1 cellular context compared by ENCODE assay signal in genomic region chr7:101163281-101164070, GRCh38.
TF ChIP-seq lines count a peak whose summit lies in the region.

No MANE protein-coding gene starts in this region.

TF ChIP-seq in H1, 55 proteins besides CTCF, POLR2A, EP300 and RAD21:
- TF ChIP-seq RBBP5 (IDR thresholded peaks at IDR 0.05; ENCODE audit: borderline replicate concordance, low read depth, low read length), result peak; percentile 11; the same call in 1 of the 2 replicates
- TF ChIP-seq GABPA (IDR thresholded peaks at IDR 0.05; ENCODE audit: borderline replicate concordance, insufficient read depth, low read length), result no peak
- no peak for TF ChIP-seq BACH1 (IDR thresholded peaks at IDR 0.05; ENCODE audit: low read length)
- peak; percentile 67 for TF ChIP-seq MAX (IDR thresholded peaks at IDR 0.05)
- TF ChIP-seq TEAD4 (IDR thresholded peaks at IDR 0.05; ENCODE audit: low read depth, low read length), result no peak
- TF ChIP-seq KDM4A (IDR thresholded peaks at IDR 0.05; ENCODE audit: low read depth, low read length, severe bottlenecking), result peak; percentile 71
- TF ChIP-seq TAF7 (optimal IDR thresholded peaks at IDR 0.05; ENCODE audit: borderline replicate concordance, low read depth, low read length), result peak; percentile 14
- TF ChIP-seq ASH2L (IDR thresholded peaks at IDR 0.05; ENCODE audit: low read length), result peak; percentile 59
